ENCODE assay signal across 1 cellular context in the genomic region with DNA sequence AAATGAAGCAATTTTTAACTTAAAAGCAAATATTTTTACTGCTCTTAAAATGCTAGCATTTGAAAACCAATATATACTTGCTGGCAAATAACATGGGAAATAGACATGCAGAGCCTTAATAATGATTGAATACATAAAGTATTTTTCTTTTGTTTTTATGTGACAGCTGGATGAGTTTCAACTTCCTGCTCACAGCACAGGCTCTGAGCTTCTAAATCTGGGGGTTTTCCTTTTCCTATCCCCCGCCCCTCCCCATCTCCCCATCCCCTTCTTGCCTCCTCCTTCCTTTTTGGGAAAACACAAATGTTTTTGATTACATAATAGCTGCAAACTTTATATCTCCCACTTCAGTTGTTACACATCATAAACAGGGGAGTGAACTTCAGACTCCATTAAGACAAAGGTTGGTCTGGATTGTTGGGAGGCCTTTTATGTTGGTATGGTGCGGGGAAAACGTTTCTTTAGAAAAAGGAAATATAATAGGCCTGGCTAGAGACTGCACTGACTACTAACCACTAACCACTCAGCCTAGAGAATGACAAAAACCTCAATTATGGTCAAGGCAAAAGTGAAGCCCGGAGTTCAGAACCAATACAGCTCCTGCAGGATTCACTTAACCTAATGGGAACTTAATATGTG.
TF ChIP-seq lines count a peak whose summit lies in the region.

No MANE protein-coding gene starts in this region.

TF ChIP-seq in IMR-90, 13 proteins besides CTCF, POLR2A, EP300 and RAD21 (continued from another document):
- TF ChIP-seq, protein P1, sequence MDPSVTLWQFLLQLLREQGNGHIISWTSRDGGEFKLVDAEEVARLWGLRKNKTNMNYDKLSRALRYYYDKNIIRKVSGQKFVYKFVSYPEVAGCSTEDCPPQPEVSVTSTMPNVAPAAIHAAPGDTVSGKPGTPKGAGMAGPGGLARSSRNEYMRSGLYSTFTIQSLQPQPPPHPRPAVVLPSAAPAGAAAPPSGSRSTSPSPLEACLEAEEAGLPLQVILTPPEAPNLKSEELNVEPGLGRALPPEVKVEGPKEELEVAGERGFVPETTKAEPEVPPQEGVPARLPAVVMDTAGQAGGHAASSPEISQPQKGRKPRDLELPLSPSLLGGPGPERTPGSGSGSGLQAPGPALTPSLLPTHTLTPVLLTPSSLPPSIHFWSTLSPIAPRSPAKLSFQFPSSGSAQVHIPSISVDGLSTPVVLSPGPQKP (IDR thresholded peaks at IDR 0.05; ENCODE audit: borderline replicate concordance, low read depth, low read length), result no peak
- TF ChIP-seq RCOR1 (IDR thresholded peaks at IDR 0.05; ENCODE audit: insufficient replicate concordance, low read length), result no peak
- no peak for TF ChIP-seq SMC3 (IDR thresholded peaks at IDR 0.05; ENCODE audit: low read depth, low read length)
- no peak for TF ChIP-seq FOS (IDR thresholded peaks at IDR 0.05; ENCODE audit: low read depth, low read length)
- no peak for TF ChIP-seq BHLHE40 (IDR thresholded peaks at IDR 0.05; ENCODE audit: low read depth, low read length)
- TF ChIP-seq NFE2L2 (IDR thresholded peaks at IDR 0.05; ENCODE audit: low read depth, low read length), result no peak
